ENCODE assay signal across 1 cellular context in genomic region chr11:70397336-70397982, GRCh38.
TF ChIP-seq lines count a peak whose summit lies in the region.

No MANE protein-coding gene starts in this region.

TF ChIP-seq in HepG2, 621 proteins besides CTCF, POLR2A, EP300 and RAD21 (continued from another document):
- TF ChIP-seq IRF2 (CRISPR knock-in tag; IDR thresholded peaks at IDR 0.05): no peak
- TF ChIP-seq ZNF337 (CRISPR knock-in tag; IDR thresholded peaks at IDR 0.05; ENCODE audit: borderline replicate concordance, low read depth): no peak
- no peak for TF ChIP-seq NFE2L2 (IDR thresholded peaks at IDR 0.05; ENCODE audit: low read length)
- TF ChIP-seq HNF4A (CRISPR knock-in tag; IDR thresholded peaks at IDR 0.05): no peak
- no peak for TF ChIP-seq SMYD3 (CRISPR knock-in tag; IDR thresholded peaks at IDR 0.05)
- TF ChIP-seq ZNF280B (CRISPR knock-in tag; IDR thresholded peaks at IDR 0.05; ENCODE audit: borderline replicate concordance): no peak
